ENCODE assay signal across 1 cellular context in genomic region chr16:47143329-47143676, GRCh38.
A peak's percentile ranks its signal among the peaks of the same experiment; 100 is the strongest.
TF ChIP-seq lines count a peak whose summit lies in the region.

No MANE protein-coding gene starts in this region.

TF ChIP-seq in GM12878, 131 proteins besides CTCF, POLR2A, EP300 and RAD21 (continued from another document and continues in another):
- TF ChIP-seq NKRF (conservative IDR thresholded peaks at IDR 0.05) (no peak), LARP7 (IDR thresholded peaks at IDR 0.05) (peak; percentile 99), JUND (IDR thresholded peaks at IDR 0.05; ENCODE audit: low read depth, low read length) (no peak), RELA (IDR thresholded peaks at IDR 0.05; ENCODE audit: borderline replicate concordance, partially characterized antibody) (no peak), SMAD5 (IDR thresholded peaks at IDR 0.05; ENCODE audit: low read depth) (no peak), GABPA (IDR thresholded peaks at IDR 0.05; ENCODE audit: low read depth) (no peak), CBX3 (IDR thresholded peaks at IDR 0.05; ENCODE audit: borderline replicate concordance, low read depth) (no peak), ASH2L (IDR thresholded peaks at IDR 0.05; ENCODE audit: borderline replicate concordance, low read depth) (no peak), WRNIP1 (IDR thresholded peaks at IDR 0.05; ENCODE audit: borderline replicate concordance, low read depth, low read length) (no peak), ZBTB33 (IDR thresholded peaks at IDR 0.05) (no peak), ETV6 (conservative IDR thresholded peaks at IDR 0.05 in 1 of 2, IDR thresholded peaks at IDR 0.05 in 1 of 2; ENCODE audit: borderline replicate concordance in 1 of 2, low read depth in 1 of 2) (no peak), YBX1 (IDR thresholded peaks at IDR 0.05) (no peak), EED (IDR thresholded peaks at IDR 0.05; ENCODE audit: low read depth) (no peak), CHD2 (IDR thresholded peaks at IDR 0.05; ENCODE audit: borderline replicate concordance, low read depth, low read length) (no peak), KLF5 (IDR thresholded peaks at IDR 0.05; ENCODE audit: partially characterized antibody) (peak; percentile 52), RUNX3 (IDR thresholded peaks at IDR 0.05; ENCODE audit: low read length) (no peak; the same call in 1 of the 2 replicates), SIX5 (IDR thresholded peaks at IDR 0.05; ENCODE audit: low read depth, low read length, severe bottlenecking) (no peak), BHLHE40 (IDR thresholded peaks at IDR 0.05; ENCODE audit: borderline replicate concordance in 1 of 2, low read depth in 2 of 2, low read length in 1 of 2) (no peak), IKZF1 (conservative IDR thresholded peaks at IDR 0.05) (peak; percentile 81), SMC3 (IDR thresholded peaks at IDR 0.05; ENCODE audit: borderline replicate concordance, low read length) (peak; percentile 47; the same call in 1 of the 2 replicates), SREBF1 (IDR thresholded peaks at IDR 0.05; ENCODE audit: low read length) (no peak), TAF1 (IDR thresholded peaks at IDR 0.05; ENCODE audit: borderline replicate concordance, low read depth, low read length) (no peak), RELB (IDR thresholded peaks at IDR 0.05; ENCODE audit: low read depth) (no peak), NR2C1 (IDR thresholded peaks at IDR 0.05) (no peak), NR2C2 (IDR thresholded peaks at IDR 0.05; ENCODE audit: borderline replicate concordance, control insufficient read depth, insufficient read length, low read depth) (no peak), ATF7 (IDR thresholded peaks at IDR 0.05; ENCODE audit: low read depth) (no peak), RCOR1 (conservative IDR thresholded peaks at IDR 0.05; ENCODE audit: low read depth, low read length) (0 out of 2 replicates have a peak, but pooled peaks have one; percentile 21), RBBP5 (conservative IDR thresholded peaks at IDR 0.05) (no peak), DPF2 (IDR thresholded peaks at IDR 0.05) (peak; percentile 70; the same call in 1 of the 2 replicates), MYB (IDR thresholded peaks at IDR 0.05; ENCODE audit: borderline replicate concordance, low read depth, low read length) (no peak), MLLT1 (IDR thresholded peaks at IDR 0.05) (no peak), NR2F1 (conservative IDR thresholded peaks at IDR 0.05) (peak; percentile 43), CBFB (IDR thresholded peaks at IDR 0.05; ENCODE audit: low read depth) (no peak), CUX1 (IDR thresholded peaks at IDR 0.05; ENCODE audit: insufficient replicate concordance, low read depth, low read length) (no peak)
- TF ChIP-seq, protein P1, sequence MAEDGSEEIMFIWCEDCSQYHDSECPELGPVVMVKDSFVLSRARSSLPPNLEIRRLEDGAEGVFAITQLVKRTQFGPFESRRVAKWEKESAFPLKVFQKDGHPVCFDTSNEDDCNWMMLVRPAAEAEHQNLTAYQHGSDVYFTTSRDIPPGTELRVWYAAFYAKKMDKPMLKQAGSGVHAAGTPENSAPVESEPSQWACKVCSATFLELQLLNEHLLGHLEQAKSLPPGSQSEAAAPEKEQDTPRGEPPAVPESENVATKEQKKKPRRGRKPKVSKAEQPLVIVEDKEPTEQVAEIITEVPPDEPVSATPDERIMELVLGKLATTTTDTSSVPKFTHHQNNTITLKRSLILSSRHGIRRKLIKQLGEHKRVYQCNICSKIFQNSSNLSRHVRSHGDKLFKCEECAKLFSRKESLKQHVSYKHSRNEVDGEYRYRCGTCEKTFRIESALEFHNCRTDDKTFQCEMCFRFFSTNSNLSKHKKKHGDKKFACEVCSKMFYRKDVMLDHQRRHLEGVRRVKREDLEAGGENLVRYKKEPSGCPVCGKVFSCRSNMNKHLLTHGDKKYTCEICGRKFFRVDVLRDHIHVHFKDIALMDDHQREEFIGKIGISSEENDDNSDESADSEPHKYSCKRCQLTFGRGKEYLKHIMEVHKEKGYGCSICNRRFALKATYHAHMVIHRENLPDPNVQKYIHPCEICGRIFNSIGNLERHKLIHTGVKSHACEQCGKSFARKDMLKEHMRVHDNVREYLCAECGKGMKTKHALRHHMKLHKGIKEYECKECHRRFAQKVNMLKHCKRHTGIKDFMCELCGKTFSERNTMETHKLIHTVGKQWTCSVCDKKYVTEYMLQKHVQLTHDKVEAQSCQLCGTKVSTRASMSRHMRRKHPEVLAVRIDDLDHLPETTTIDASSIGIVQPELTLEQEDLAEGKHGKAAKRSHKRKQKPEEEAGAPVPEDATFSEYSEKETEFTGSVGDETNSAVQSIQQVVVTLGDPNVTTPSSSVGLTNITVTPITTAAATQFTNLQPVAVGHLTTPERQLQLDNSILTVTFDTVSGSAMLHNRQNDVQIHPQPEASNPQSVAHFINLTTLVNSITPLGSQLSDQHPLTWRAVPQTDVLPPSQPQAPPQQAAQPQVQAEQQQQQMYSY (CRISPR knock-in tag; IDR thresholded peaks at IDR 0.05), result no peak
- TF ChIP-seq, protein P2, sequence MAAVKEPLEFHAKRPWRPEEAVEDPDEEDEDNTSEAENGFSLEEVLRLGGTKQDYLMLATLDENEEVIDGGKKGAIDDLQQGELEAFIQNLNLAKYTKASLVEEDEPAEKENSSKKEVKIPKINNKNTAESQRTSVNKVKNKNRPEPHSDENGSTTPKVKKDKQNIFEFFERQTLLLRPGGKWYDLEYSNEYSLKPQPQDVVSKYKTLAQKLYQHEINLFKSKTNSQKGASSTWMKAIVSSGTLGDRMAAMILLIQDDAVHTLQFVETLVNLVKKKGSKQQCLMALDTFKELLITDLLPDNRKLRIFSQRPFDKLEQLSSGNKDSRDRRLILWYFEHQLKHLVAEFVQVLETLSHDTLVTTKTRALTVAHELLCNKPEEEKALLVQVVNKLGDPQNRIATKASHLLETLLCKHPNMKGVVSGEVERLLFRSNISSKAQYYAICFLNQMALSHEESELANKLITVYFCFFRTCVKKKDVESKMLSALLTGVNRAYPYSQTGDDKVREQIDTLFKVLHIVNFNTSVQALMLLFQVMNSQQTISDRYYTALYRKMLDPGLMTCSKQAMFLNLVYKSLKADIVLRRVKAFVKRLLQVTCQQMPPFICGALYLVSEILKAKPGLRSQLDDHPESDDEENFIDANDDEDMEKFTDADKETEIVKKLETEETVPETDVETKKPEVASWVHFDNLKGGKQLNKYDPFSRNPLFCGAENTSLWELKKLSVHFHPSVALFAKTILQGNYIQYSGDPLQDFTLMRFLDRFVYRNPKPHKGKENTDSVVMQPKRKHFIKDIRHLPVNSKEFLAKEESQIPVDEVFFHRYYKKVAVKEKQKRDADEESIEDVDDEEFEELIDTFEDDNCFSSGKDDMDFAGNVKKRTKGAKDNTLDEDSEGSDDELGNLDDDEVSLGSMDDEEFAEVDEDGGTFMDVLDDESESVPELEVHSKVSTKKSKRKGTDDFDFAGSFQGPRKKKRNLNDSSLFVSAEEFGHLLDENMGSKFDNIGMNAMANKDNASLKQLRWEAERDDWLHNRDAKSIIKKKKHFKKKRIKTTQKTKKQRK (IDR thresholded peaks at IDR 0.05; ENCODE audit: low read depth, low read length), result no peak
- TF ChIP-seq, protein P3, sequence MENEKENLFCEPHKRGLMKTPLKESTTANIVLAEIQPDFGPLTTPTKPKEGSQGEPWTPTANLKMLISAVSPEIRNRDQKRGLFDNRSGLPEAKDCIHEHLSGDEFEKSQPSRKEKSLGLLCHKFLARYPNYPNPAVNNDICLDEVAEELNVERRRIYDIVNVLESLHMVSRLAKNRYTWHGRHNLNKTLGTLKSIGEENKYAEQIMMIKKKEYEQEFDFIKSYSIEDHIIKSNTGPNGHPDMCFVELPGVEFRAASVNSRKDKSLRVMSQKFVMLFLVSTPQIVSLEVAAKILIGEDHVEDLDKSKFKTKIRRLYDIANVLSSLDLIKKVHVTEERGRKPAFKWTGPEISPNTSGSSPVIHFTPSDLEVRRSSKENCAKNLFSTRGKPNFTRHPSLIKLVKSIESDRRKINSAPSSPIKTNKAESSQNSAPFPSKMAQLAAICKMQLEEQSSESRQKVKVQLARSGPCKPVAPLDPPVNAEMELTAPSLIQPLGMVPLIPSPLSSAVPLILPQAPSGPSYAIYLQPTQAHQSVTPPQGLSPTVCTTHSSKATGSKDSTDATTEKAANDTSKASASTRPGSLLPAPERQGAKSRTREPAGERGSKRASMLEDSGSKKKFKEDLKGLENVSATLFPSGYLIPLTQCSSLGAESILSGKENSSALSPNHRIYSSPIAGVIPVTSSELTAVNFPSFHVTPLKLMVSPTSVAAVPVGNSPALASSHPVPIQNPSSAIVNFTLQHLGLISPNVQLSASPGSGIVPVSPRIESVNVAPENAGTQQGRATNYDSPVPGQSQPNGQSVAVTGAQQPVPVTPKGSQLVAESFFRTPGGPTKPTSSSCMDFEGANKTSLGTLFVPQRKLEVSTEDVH (IDR thresholded peaks at IDR 0.05; ENCODE audit: low read depth, partially characterized antibody), result no peak
